In the genomic region with DNA sequence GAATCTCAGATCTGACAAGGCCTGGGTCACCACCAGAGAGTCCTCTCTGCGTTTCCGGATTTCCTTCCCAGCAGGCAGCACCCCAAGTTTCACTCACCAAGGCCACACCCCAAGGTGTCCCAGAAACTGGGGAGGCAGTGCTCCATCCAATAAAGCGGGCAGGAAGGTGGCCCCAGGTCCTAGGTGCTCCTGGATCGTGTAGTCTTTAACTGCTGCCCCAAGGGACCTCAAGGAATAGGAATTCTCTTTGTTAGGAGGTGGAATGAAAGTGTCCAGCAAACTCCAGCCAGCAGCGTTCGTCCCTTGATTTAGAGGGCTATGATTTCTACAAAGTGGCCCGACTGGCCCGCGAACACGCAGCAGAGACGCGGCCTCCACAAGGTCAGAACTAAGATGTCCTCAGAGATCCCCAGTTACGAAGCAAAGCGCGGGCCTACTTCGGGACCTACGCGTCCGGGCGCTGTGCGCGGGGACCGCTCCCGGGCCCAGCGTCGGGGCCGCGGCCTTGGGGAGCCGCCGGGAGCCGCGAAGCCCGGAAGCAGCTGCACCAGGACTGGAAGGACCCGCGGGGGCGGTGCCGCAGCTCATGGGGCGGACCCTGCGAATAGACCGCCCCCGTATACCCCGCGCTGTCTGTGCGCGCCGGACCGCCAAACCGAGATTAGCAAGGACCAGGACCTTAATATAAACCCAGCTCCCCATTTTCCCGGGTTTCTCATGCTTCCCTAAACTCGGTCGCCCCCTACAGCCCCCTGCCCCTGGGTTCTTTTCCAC, we compare ENCODE assay signal across 8 cellular contexts. TPM values are rescaled to one million over a fixed set of nuclear protein-coding genes. Genes with fewer than 3 reads are reported as not detected.
DNase-seq lines count a peak whose midpoint lies in the region; ATAC-seq and TF ChIP-seq lines count a peak whose summit lies in the region.

A gene with protein sequence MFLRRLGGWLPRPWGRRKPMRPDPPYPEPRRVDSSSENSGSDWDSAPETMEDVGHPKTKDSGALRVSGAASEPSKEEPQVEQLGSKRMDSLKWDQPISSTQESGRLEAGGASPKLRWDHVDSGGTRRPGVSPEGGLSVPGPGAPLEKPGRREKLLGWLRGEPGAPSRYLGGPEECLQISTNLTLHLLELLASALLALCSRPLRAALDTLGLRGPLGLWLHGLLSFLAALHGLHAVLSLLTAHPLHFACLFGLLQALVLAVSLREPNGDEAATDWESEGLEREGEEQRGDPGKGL (minus strand): TSS at position 555 of the 774 bp plus-strand sequence. CDS start 831 bp downstream, outside the sequence.

- ATAC-seq in GM21529 (IDR thresholded peaks at IDR 0.05; ENCODE audit: unreplicated experiment): peak; percentile 49

- H3K27ac Mint-ChIP-seq in activated naive CD8-positive, alpha-beta T cell: peak within 1 kb of the TSS; percentile 93
- H3K27ac Mint-ChIP-seq in glutamatergic neuron (ENCODE audit: unreplicated experiment) (peak within 1 kb of the TSS; percentile 92), osteocyte (ENCODE audit: unreplicated experiment) (peak within 1 kb of the TSS; percentile 92)

- 0 to 1% methylated on average over 20 to 35 of the region's 51 CpGs for WGBS in thyroid gland, 2 donors

- H3K4me1 ChIP-seq in thyroid gland: peaks cover 38 to 51% of the 10 kb centered on the region in 2 donors

- peak; percentile 72 for DNase-seq in CMK (ENCODE audit: low read depth)
- peak; percentile 27 for DNase-seq in NCI-H1048 (lab: John Stamatoyannopoulos, UW)
- DNase-seq in SKM-1 treated with dmso at 0.1 percent for 144 hours (lab: John Stamatoyannopoulos, UW; ENCODE audit: unreplicated experiment): peak; percentile 73
- peak; percentile 86 for DNase-seq in glutamatergic neuron
- DNase-seq in osteocyte (ENCODE audit: extremely low spot score, unreplicated experiment): peak; percentile 92
- DNase-seq in thyroid gland: peak; percentile 89 to 90

- peaks cover 0 to 6% of the 10 kb centered on the region in 2 donors for H3K36me3 ChIP-seq in thyroid gland

- peak within 1 kb of the TSS; percentile 54 to 88 (median 83) for H3K4me3 ChIP-seq in thyroid gland (replicated peaks in 1 of 3)

- peak within 1 kb of the TSS; percentile 59 to 82 (median 81) for H3K27ac ChIP-seq in thyroid gland

- no peaks in the 10 kb centered on the region for H3K27me3 ChIP-seq in thyroid gland

- H3K9me3 Mint-ChIP-seq in activated naive CD8-positive, alpha-beta T cell (ENCODE audit: low read depth): no peaks in the 10 kb centered on the region
- peaks cover 9% of the 10 kb centered on the region for H3K9me3 Mint-ChIP-seq in glutamatergic neuron (ENCODE audit: unreplicated experiment)
- no peaks in the 10 kb centered on the region for H3K9me3 Mint-ChIP-seq in osteocyte (ENCODE audit: unreplicated experiment)

- peak within 1 kb of the TSS; percentile 94 for H3K4me3 Mint-ChIP-seq in activated naive CD8-positive, alpha-beta T cell
- H3K4me3 Mint-ChIP-seq in glutamatergic neuron (ENCODE audit: unreplicated experiment) (peak within 1 kb of the TSS; percentile 93), osteocyte (ENCODE audit: unreplicated experiment) (peak within 1 kb of the TSS; percentile 82)

- no peaks in the 10 kb centered on the region for H3K27me3 Mint-ChIP-seq in activated naive CD8-positive, alpha-beta T cell
- H3K27me3 Mint-ChIP-seq in glutamatergic neuron (ENCODE audit: unreplicated experiment): peaks cover 23% of the 10 kb centered on the region
- no peaks in the 10 kb centered on the region for H3K27me3 Mint-ChIP-seq in osteocyte (ENCODE audit: unreplicated experiment)

- TF ChIP-seq POLR2A in thyroid gland (IDR thresholded peaks at IDR 0.05): peak in 1 of 2 donors; percentile 80

- H3K36me3 Mint-ChIP-seq in activated naive CD8-positive, alpha-beta T cell: peaks cover 17% of the 10 kb centered on the region
- peaks cover 4% of the 10 kb centered on the region for H3K36me3 Mint-ChIP-seq in glutamatergic neuron (ENCODE audit: unreplicated experiment)
- H3K36me3 Mint-ChIP-seq in osteocyte (ENCODE audit: unreplicated experiment): peaks cover 15% of the 10 kb centered on the region

- H3K9me3 ChIP-seq in thyroid gland: no peaks in the 10 kb centered on the region

- TF ChIP-seq CTCF in glutamatergic neuron (IDR thresholded peaks at IDR 0.05; ENCODE audit: partially characterized antibody, unreplicated experiment): no peak
- no peak for TF ChIP-seq CTCF in osteocyte (IDR thresholded peaks at IDR 0.05)
- no peak for TF ChIP-seq CTCF in thyroid gland (IDR thresholded peaks at IDR 0.05)

- H3K4me1 Mint-ChIP-seq in activated naive CD8-positive, alpha-beta T cell (ENCODE audit: low read depth): peaks cover 73% of the 10 kb centered on the region
- peaks cover 31% of the 10 kb centered on the region for H3K4me1 Mint-ChIP-seq in glutamatergic neuron (ENCODE audit: low read depth, unreplicated experiment)
- peaks cover 54% of the 10 kb centered on the region for H3K4me1 Mint-ChIP-seq in osteocyte (ENCODE audit: unreplicated experiment)

- intact Hi-C loops in thyroid gland (cut with DNase I): no loop called here

RNA-seq across cellular contexts. Expression of the gene that starts here (rescaled TPM):
- total RNA-seq in glutamatergic neuron (ENCODE audit: unreplicated experiment) (28.8 TPM), osteocyte (21.5 and 23.0 TPM in 2 replicates), thyroid gland (10 to 100 TPM; 23.6 to 32.3 (median 28.7) TPM)

Comparison
In these comparisons a context has a peak if more than half of its experiments do, and no peak if none do; other contexts are left out.
1. Peak in every context shown above with its lines: DNase-seq, ATAC-seq, H3K4me3 ChIP-seq and H3K27ac ChIP-seq.
2. DNase-seq: peak in every context shown above with its lines; median percentile 92 in osteocyte; 90 in thyroid gland; 86 in glutamatergic neuron; 73 in SKM-1 treated with dmso at 0.1 percent for 144 hours; 72 in CMK; 27 in NCI-H1048.